In genomic region chr5:62578540-62578939, GRCh38 we compare ENCODE assay signal across 9 cellular contexts. TPM values are rescaled to one million over a fixed set of nuclear protein-coding genes. Genes with fewer than 3 reads are reported as not detected.
DNase-seq lines count a peak whose midpoint lies in the region; ATAC-seq, FAIRE-seq and TF ChIP-seq lines count a peak whose summit lies in the region.
"Had no signal": no experiment of that assay in that cellular context is flagged by ENCODE, and none has a peak within 500 bp of the region (broad histone marks: within the 10 kb centered on the region; RNA-seq: fewer than 3 reads in every experiment).

LRRC70 (plus strand) TSS chr5:62578819; CDS start chr5:62579439, 620 bp downstream.

- no peak for TF ChIP-seq RAD21 in HepG2 (CRISPR knock-in tag; IDR thresholded peaks at IDR 0.05)

- CTCF ChIA-PET in activated CD8-positive, alpha-beta T cell treated with anti-CD3 and anti-CD28 coated beads for 36 hours (lab: Charles Lee) = no interaction called here
- CTCF ChIA-PET in HepG2 (lab: Yijun Ruan, JAX; ENCODE audit: low intra/inter-chr PET ratio, low total read pairs) = no interaction called here

- H3K4me3 ChIP-seq in HepG2 (replicated peaks in 1 of 3; ENCODE audit: insufficient read depth in 1 of 3, low read depth in 2 of 3, low read length in 3 of 3) = no peak within 1 kb of the TSS

- H3K79me2 ChIP-seq in HepG2 (ENCODE audit: insufficient read depth, low read length) = no peaks in the 10 kb centered on the region

- H3K9me3 ChIP-seq in HepG2 (ENCODE audit: low read length) = no peaks in the 10 kb centered on the region

- H3K27me3 ChIP-seq in HepG2 (ENCODE audit: control insufficient read depth in 1 of 2, insufficient read depth in 2 of 2, low read length in 2 of 2) = no peaks in the 10 kb centered on the region

- in situ Hi-C loops in HepG2 (cut with HindIII; ENCODE audit: extremely low pct_ligation_motif_present, low pct_unique_long_range_greater_than_20kb) = no loop called here

- TF ChIP-seq EP300 in HepG2 (IDR thresholded peaks at IDR 0.05; ENCODE audit: low read depth in 2 of 2, low read length in 2 of 2) (no peak), HepG2 (CRISPR knock-in tag; IDR thresholded peaks at IDR 0.05; ENCODE audit: borderline replicate concordance) (no peak)

- no peak for TF ChIP-seq POLR2A in HepG2 (IDR thresholded peaks at IDR 0.05; ENCODE audit: insufficient read depth in 1 of 2, low read depth in 2 of 2, low read length in 2 of 2)

- no peak within 1 kb of the TSS for H3K4me3 Mint-ChIP-seq in activated CD8-positive, alpha-beta T cell treated with anti-CD3 and anti-CD28 coated beads for 36 hours

- no peak within 1 kb of the TSS for H3K4me2 ChIP-seq in HepG2 (ENCODE audit: low read depth, low read length)
- H3K4me2 ChIP-seq: KMS-11 had no signal

- no TSS peak for BruUV-seq in HepG2 (replicated peaks; lab: Mats Ljungman, UMichigan)

- peaks cover 18% of the 10 kb centered on the region for H3K36me3 Mint-ChIP-seq in activated CD8-positive, alpha-beta T cell treated with anti-CD3 and anti-CD28 coated beads for 36 hours (ENCODE audit: low read depth)

- POLR2A ChIA-PET in activated CD8-positive, alpha-beta T cell treated with anti-CD3 and anti-CD28 coated beads for 36 hours (lab: Charles Lee) = no interaction called here
- POLR2A ChIA-PET in HepG2 (lab: Yijun Ruan, JAX) = no interaction called here

- H3K27me3 Mint-ChIP-seq in activated CD8-positive, alpha-beta T cell treated with anti-CD3 and anti-CD28 coated beads for 36 hours = no peaks in the 10 kb centered on the region

- WGBS in HepG2 (ENCODE audit: low lambda C conversion rate) = 66% methylated on average over 4 of the region's 4 CpGs

- intact Hi-C loops in activated CD8-positive, alpha-beta T cell treated with anti-CD3 and anti-CD28 coated beads for 36 hours (cut with micrococcal nuclease) = no loop called here
- intact Hi-C loops in HepG2 (cut with micrococcal nuclease; ENCODE audit: unreplicated experiment) = no loop called here

- no peak for TF ChIP-seq CTCF in activated CD8-positive, alpha-beta T cell treated with anti-CD3 and anti-CD28 coated beads for 36 hours (IDR thresholded peaks at IDR 0.05)
- no peak for TF ChIP-seq CTCF in HepG2 (CRISPR knock-in tag; IDR thresholded peaks at IDR 0.05)

- no peak within 1 kb of the TSS for H3K27ac ChIP-seq in HepG2 (ENCODE audit: extremely low read length, insufficient read depth, low read length)
- H3K27ac ChIP-seq: KMS-11 had no signal

- H3K9me3 Mint-ChIP-seq in activated CD8-positive, alpha-beta T cell treated with anti-CD3 and anti-CD28 coated beads for 36 hours = no peaks in the 10 kb centered on the region

- no peak within 1 kb of the TSS for H2AFZ ChIP-seq in HepG2 (ENCODE audit: low read length)

- no peaks in the 10 kb centered on the region for H4K20me1 ChIP-seq in HepG2 (ENCODE audit: insufficient read depth, low read length)

- FAIRE-seq in HepG2 (lab: Jason Lieb, UNC) = no peak

- DNase-seq in COLO829 (ENCODE audit: low spot score) = peak; percentile 6
- no peak for DNase-seq in activated CD8-positive, alpha-beta T cell treated with anti-CD3 and anti-CD28 coated beads for 36 hours
- peak; percentile 74 for DNase-seq in HepG2 (ENCODE audit: low spot score)
- DNase-seq in stimulated activated CD4-positive, alpha-beta T cell treated with anti-CD3 and anti-CD28 coated beads, Interleukin-12 subunit alpha, Interleukin-12 subunit beta, amount 100 ng/mL, for 4 hours = no peak
- DNase-seq in SK-N-DZ (ENCODE audit: low spot score) = no peak
- DNase-seq in NCI-H774 (lab: John Stamatoyannopoulos, UW) = no peak

- peaks cover 36% of the 10 kb centered on the region for H3K4me1 Mint-ChIP-seq in activated CD8-positive, alpha-beta T cell treated with anti-CD3 and anti-CD28 coated beads for 36 hours (ENCODE audit: low read depth)

- H3K27ac Mint-ChIP-seq in activated CD8-positive, alpha-beta T cell treated with anti-CD3 and anti-CD28 coated beads for 36 hours = peak within 1 kb of the TSS; percentile 78

- ATAC-seq in GM19351 (IDR thresholded peaks at IDR 0.05; ENCODE audit: unreplicated experiment) (peak; percentile 90), HG03354 (IDR thresholded peaks at IDR 0.05; ENCODE audit: poor library complexity, severe bottlenecking, unreplicated experiment) (peak; percentile 97), HepG2 (peak; percentile 70; the same call in 2 of the 3 replicates)
- ATAC-seq in activated CD8-positive, alpha-beta T cell treated with anti-CD3 and anti-CD28 coated beads for 36 hours = peak; percentile 93

- H3K36me3 ChIP-seq in HepG2 (replicated peaks in 1 of 2; ENCODE audit: control insufficient read depth in 1 of 2, insufficient read depth in 2 of 2, low read length in 2 of 2) = peaks cover 0 to 17% of the 10 kb centered on the region in 2 experiments; a peak in 4 of 5 replicates

- H3K4me1 ChIP-seq in HepG2 (ENCODE audit: insufficient read depth, low read length) = no peaks in the 10 kb centered on the region

- no peak within 1 kb of the TSS for H3K9ac ChIP-seq in HepG2 (ENCODE audit: insufficient read depth, low read depth, low read length)
- H3K9ac ChIP-seq: KMS-11 had no signal

TF ChIP-seq in HepG2, 621 proteins besides CTCF, POLR2A, EP300 and RAD21 (continues in another document):
- peak; percentile 62 for TF ChIP-seq RFX1 (IDR thresholded peaks at IDR 0.05)
- TF ChIP-seq CCDC6 (CRISPR knock-in tag; IDR thresholded peaks at IDR 0.05) = no peak
- TF ChIP-seq, protein P1, sequence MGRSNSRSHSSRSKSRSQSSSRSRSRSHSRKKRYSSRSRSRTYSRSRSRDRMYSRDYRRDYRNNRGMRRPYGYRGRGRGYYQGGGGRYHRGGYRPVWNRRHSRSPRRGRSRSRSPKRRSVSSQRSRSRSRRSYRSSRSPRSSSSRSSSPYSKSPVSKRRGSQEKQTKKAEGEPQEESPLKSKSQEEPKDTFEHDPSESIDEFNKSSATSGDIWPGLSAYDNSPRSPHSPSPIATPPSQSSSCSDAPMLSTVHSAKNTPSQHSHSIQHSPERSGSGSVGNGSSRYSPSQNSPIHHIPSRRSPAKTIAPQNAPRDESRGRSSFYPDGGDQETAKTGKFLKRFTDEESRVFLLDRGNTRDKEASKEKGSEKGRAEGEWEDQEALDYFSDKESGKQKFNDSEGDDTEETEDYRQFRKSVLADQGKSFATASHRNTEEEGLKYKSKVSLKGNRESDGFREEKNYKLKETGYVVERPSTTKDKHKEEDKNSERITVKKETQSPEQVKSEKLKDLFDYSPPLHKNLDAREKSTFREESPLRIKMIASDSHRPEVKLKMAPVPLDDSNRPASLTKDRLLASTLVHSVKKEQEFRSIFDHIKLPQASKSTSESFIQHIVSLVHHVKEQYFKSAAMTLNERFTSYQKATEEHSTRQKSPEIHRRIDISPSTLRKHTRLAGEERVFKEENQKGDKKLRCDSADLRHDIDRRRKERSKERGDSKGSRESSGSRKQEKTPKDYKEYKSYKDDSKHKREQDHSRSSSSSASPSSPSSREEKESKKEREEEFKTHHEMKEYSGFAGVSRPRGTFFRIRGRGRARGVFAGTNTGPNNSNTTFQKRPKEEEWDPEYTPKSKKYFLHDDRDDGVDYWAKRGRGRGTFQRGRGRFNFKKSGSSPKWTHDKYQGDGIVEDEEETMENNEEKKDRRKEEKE (IDR thresholded peaks at IDR 0.05) = no peak
- no peak for TF ChIP-seq ZBTB21 (CRISPR knock-in tag; IDR thresholded peaks at IDR 0.05)
- TF ChIP-seq RFX3 (CRISPR knock-in tag; IDR thresholded peaks at IDR 0.05) = peak; percentile 68
- TF ChIP-seq NCOA1 (CRISPR knock-in tag; IDR thresholded peaks at IDR 0.05) = no peak
- TF ChIP-seq, protein P2, sequence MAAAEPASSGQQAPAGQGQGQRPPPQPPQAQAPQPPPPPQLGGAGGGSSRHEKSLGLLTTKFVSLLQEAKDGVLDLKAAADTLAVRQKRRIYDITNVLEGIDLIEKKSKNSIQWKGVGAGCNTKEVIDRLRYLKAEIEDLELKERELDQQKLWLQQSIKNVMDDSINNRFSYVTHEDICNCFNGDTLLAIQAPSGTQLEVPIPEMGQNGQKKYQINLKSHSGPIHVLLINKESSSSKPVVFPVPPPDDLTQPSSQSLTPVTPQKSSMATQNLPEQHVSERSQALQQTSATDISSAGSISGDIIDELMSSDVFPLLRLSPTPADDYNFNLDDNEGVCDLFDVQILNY (CRISPR knock-in tag; conservative IDR thresholded peaks at IDR 0.05) = no peak

RNA-seq across cellular contexts. Expression of gene LRRC70, which starts in this region (rescaled TPM):
- total RNA-seq in activated CD8-positive, alpha-beta T cell treated with anti-CD3 and anti-CD28 coated beads for 36 hours = under 1 TPM; 0.34 to 0.45 TPM
- total RNA-seq in HepG2 (2016; rRNA removed; fragmentation: Illumina TruSeq; extraction: Trizol) = 0.31 and 0.71 TPM in 2 replicates
- total RNA-seq in HepG2 (2016; cell fraction: cytosol; rRNA removed; fragmentation: Illumina TruSeq; extraction: Trizol; ENCODE audit: low read depth) = 0.35 TPM in 1 of 2 replicates, not detected in the other
- total RNA-seq in HepG2 (2016; cell fraction: insoluble cytoplasmic fraction; rRNA removed; fragmentation: Illumina TruSeq; extraction: Trizol) = 0.40 and 0.69 TPM in 2 replicates
- total RNA-seq in HepG2 (2016; cell fraction: membrane; rRNA removed; fragmentation: Illumina TruSeq; extraction: Trizol) = 0.10 and 0.12 TPM in 2 replicates
- total RNA-seq in HepG2 (2016; cell fraction: nucleus; rRNA removed; fragmentation: Illumina TruSeq; extraction: Trizol) = 9.5 and 9.6 TPM in 2 replicates
- polyA plus RNA-seq in HepG2 (2011; rRNA removed) = 0.05 and 0.43 TPM in 2 replicates
- 0.05 TPM in 2 replicates for polyA plus RNA-seq in HepG2 (2011; cell fraction: cytosol; rRNA removed)
- polyA plus RNA-seq in HepG2 (2011; cell fraction: nucleus; rRNA removed) = 0.66 and 0.81 TPM in 2 replicates
- 0.08 and 0.46 TPM in 2 replicates for polyA plus RNA-seq in HepG2 (2012)
- not detected in 2 replicates for polyA plus RNA-seq in HepG2 (2016; cell fraction: cytosol; fragmentation: Illumina TruSeq; extraction: Trizol; ENCODE audit: low read depth)
- 0.53 and 0.57 TPM in 2 replicates for polyA plus RNA-seq in HepG2 (2016; cell fraction: insoluble cytoplasmic fraction; fragmentation: Illumina TruSeq; extraction: Trizol; ENCODE audit: low read depth)
- not detected in 2 replicates for polyA plus RNA-seq in HepG2 (2016; cell fraction: membrane; fragmentation: Illumina TruSeq; extraction: Trizol; ENCODE audit: low read depth)
- polyA plus RNA-seq in HepG2 (2016; cell fraction: nucleus; fragmentation: Illumina TruSeq; extraction: Trizol; ENCODE audit: insufficient read depth, low read depth) = 2.7 and 2.8 TPM in 2 replicates
- 0.94 and 1.7 TPM in 2 replicates for polyA minus RNA-seq in HepG2 (2011; rRNA and poly(A)+ RNA removed; ENCODE audit: low replicate concordance)
- not detected in 2 replicates for polyA minus RNA-seq in HepG2 (2011; cell fraction: cytosol; rRNA and poly(A)+ RNA removed)
- 11.4 and 14.0 TPM in 2 replicates for polyA minus RNA-seq in HepG2 (2011; cell fraction: nucleus; rRNA and poly(A)+ RNA removed)
- 0.34 TPM in 1 of 2 replicates, not detected in the other for polyA plus RNA-seq in SK-N-DZ (2014; cell fraction: cytosol; rRNA removed)
- polyA plus RNA-seq in SK-N-DZ (2014; cell fraction: nucleus; rRNA removed) = 0.67 and 0.69 TPM in 2 replicates

Comparison
In these comparisons a context has a peak if more than half of its experiments do, and no peak if none do; other contexts are left out.
1. Peak in ATAC-seq in activated CD8-positive, alpha-beta T cell treated with anti-CD3 and anti-CD28 coated beads for 36 hours; RNA of the gene not detected or under 1 TPM.
2. DNase-seq: peak in COLO829 (single experiment) and HepG2 (single experiment); none in activated CD8-positive, alpha-beta T cell treated with anti-CD3 and anti-CD28 coated beads for 36 hours (single experiment), stimulated activated CD4-positive, alpha-beta T cell treated with anti-CD3 and anti-CD28 coated beads, Interleukin-12 subunit alpha, Interleukin-12 subunit beta, amount 100 ng/mL, for 4 hours (single experiment), SK-N-DZ (single experiment) and NCI-H774 (single experiment).
3. Peak in every context shown above with its lines, with median percentiles within 50 percentile points of each other: ATAC-seq.